ENCODE assay signal across 1 cellular context in the genomic region with DNA sequence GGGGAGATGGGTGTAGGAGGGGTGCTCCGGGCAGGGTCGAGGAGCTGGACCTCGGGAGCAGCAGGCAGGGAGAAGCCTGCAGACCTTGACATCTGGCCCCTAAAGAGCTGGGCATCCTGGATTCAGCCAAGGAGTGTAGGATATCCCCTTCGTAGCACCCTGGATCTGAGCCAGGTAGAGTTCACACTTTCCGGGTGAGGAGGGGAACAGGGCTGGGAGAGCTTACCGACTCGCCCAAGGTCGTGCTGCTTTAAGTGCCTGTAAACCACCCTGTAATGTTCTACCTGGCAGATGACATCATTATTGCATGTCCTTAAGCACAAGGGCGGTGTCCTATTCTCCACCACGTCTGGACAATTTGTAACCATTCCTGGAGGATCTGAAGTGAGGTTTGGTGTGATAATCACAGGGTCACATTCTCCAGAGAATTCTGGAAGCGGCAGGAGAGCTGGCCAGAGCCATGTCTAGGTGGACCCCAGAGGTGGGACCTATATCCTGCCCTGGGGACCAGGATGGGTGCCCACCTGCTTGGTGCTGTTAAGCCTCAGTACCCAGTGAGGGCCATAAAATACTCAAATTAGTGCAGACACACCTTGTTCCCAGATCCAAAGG.
TF ChIP-seq lines count a peak whose summit lies in the region.

No MANE protein-coding gene starts in this region.

TF ChIP-seq in GM23338, 12 proteins besides CTCF, POLR2A, EP300 and RAD21 (continued from another document):
- TF ChIP-seq, protein P1, sequence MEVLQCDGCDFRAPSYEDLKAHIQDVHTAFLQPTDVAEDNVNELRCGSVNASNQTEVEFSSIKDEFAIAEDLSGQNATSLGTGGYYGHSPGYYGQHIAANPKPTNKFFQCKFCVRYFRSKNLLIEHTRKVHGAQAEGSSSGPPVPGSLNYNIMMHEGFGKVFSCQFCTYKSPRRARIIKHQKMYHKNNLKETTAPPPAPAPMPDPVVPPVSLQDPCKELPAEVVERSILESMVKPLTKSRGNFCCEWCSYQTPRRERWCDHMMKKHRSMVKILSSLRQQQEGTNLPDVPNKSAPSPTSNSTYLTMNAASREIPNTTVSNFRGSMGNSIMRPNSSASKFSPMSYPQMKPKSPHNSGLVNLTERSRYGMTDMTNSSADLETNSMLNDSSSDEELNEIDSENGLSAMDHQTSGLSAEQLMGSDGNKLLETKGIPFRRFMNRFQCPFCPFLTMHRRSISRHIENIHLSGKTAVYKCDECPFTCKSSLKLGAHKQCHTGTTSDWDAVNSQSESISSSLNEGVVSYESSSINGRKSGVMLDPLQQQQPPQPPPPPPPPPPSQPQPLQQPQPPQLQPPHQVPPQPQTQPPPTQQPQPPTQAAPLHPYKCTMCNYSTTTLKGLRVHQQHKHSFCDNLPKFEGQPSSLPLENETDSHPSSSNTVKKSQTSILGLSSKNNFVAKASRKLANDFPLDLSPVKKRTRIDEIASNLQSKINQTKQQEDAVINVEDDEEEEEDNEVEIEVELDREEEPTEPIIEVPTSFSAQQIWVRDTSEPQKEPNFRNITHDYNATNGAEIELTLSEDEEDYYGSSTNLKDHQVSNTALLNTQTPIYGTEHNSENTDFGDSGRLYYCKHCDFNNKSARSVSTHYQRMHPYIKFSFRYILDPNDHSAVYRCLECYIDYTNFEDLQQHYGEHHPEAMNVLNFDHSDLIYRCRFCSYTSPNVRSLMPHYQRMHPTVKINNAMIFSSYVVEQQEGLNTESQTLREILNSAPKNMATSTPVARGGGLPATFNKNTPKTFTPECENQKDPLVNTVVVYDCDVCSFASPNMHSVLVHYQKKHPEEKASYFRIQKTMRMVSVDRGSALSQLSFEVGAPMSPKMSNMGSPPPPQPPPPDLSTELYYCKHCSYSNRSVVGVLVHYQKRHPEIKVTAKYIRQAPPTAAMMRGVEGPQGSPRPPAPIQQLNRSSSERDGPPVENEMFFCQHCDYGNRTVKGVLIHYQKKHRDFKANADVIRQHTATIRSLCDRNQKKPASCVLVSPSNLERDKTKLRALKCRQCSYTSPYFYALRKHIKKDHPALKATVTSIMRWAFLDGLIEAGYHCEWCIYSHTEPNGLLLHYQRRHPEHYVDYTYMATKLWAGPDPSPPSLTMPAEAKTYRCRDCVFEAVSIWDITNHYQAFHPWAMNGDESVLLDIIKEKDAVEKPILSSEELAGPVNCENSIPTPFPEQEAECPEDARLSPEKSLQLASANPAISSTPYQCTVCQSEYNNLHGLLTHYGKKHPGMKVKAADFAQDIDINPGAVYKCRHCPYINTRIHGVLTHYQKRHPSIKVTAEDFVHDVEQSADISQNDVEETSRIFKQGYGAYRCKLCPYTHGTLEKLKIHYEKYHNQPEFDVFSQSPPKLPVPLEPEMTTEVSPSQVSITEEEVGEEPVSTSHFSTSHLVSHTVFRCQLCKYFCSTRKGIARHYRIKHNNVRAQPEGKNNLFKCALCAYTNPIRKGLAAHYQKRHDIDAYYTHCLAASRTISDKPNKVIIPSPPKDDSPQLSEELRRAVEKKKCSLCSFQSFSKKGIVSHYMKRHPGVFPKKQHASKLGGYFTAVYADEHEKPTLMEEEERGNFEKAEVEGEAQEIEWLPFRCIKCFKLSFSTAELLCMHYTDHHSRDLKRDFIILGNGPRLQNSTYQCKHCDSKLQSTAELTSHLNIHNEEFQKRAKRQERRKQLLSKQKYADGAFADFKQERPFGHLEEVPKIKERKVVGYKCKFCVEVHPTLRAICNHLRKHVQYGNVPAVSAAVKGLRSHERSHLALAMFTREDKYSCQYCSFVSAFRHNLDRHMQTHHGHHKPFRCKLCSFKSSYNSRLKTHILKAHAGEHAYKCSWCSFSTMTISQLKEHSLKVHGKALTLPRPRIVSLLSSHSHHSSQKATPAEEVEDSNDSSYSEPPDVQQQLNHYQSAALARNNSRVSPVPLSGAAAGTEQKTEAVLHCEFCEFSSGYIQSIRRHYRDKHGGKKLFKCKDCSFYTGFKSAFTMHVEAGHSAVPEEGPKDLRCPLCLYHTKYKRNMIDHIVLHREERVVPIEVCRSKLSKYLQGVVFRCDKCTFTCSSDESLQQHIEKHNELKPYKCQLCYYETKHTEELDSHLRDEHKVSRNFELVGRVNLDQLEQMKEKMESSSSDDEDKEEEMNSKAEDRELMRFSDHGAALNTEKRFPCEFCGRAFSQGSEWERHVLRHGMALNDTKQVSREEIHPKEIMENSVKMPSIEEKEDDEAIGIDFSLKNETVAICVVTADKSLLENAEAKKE (CRISPR knock-in tag; IDR thresholded peaks at IDR 0.05), result no peak
